23 cellular contexts compared by ENCODE assay signal in the genomic region with DNA sequence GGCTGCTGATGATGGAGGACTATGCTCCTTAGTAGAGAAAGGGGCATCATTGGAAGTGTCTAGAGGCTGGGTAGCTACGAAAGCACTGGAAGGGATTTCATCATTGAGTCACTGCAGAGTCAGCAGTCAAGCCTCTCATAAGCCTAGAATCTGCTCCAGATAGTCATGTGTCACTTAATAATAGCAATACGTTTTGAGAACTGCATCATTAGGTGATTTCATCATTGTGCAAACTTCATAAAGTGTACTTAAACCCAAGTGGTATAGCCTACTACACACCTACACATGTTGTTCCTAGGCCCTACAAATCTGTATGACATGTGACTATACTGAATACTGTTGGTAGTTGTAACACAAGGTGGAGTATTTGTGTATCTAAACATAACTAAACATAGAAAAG.
DNase-seq lines count a peak whose midpoint lies in the region; ATAC-seq and TF ChIP-seq lines count a peak whose summit lies in the region.
"Had no signal": no experiment of that assay in that cellular context is flagged by ENCODE, and none has a peak within 500 bp of the region (broad histone marks: within the 10 kb centered on the region; RNA-seq: fewer than 3 reads in every experiment).

No MANE protein-coding gene starts in this region.

- H3K9ac ChIP-seq in mammary epithelial cell (ENCODE audit: insufficient read depth, low read length) (no peak overlapping the region), smooth muscle cell (ENCODE audit: low read depth) (no peak overlapping the region)

- WGBS in mammary epithelial cell (ENCODE audit: low coverage, missing lambda C conversion rate), result 15% methylated on average over 2 of the region's 2 CpGs
- 48% methylated on average over 2 of the region's 2 CpGs for WGBS in smooth muscle cell (ENCODE audit: low lambda C conversion rate)

- H3K4me2 ChIP-seq in mammary epithelial cell (ENCODE audit: insufficient read depth, low read depth, low read length), result no peak overlapping the region
- H3K4me2 ChIP-seq in smooth muscle cell, result no peak overlapping the region
- H3K4me2 ChIP-seq: GM23338 had no signal

- ATAC-seq in HG02623 (IDR thresholded peaks at IDR 0.05; ENCODE audit: unreplicated experiment), result no peak
- ATAC-seq: GM23338; right cardiac atrium; stimulated activated memory B cell treated with anti-CD40 and anti-IgM and Interleukin-4, amounts not matched to agents 10 μg/mL and 1 μg/mL and 100 μg/mL, for 72 hours had no signal

- H3K79me2 ChIP-seq in mammary epithelial cell (ENCODE audit: insufficient read depth, low read length) (no peaks in the 10 kb centered on the region), smooth muscle cell (ENCODE audit: low read depth) (no peaks in the 10 kb centered on the region)

- H4K20me1 ChIP-seq in mammary epithelial cell (ENCODE audit: insufficient read depth, low read length), result no peaks in the 10 kb centered on the region
- H4K20me1 ChIP-seq in smooth muscle cell (ENCODE audit: low read depth), result no peaks in the 10 kb centered on the region

- H3F3A ChIP-seq in smooth muscle cell (ENCODE audit: low read depth), result peaks cover 11% of the 10 kb centered on the region

- H3K27me3 ChIP-seq in mammary epithelial cell (ENCODE audit: insufficient read depth, low read length) (no peaks in the 10 kb centered on the region), smooth muscle cell (ENCODE audit: low read depth) (no peaks in the 10 kb centered on the region)
- H3K27me3 ChIP-seq: adrenal gland, brain microvascular endothelial cell, esophagus squamous epithelium had no signal

- dilution Hi-C loops in mammary epithelial cell (cut with HindIII; ENCODE audit: low sequenced_read_pairs), result no loop called here

- no peaks in the 10 kb centered on the region for H3K36me3 ChIP-seq in mammary epithelial cell (ENCODE audit: insufficient read depth, low read length)
- H3K36me3 ChIP-seq in smooth muscle cell (ENCODE audit: low read depth), result no peaks in the 10 kb centered on the region
- H3K36me3 ChIP-seq: adrenal gland had no signal

- CTCF ChIA-PET in mammary epithelial cell (lab: Charles Lee; ENCODE audit: low non-redundant PET), result no interaction called here

- TF ChIP-seq CTCF in mammary epithelial cell (conservative IDR thresholded peaks at IDR 0.05 in 1 of 2, IDR thresholded peaks at IDR 0.05 in 1 of 2; ENCODE audit: extremely low read depth in 1 of 2, insufficient read depth in 1 of 2, low read depth in 1 of 2, low read length in 2 of 2), result no peak
- TF ChIP-seq CTCF in smooth muscle cell (IDR thresholded peaks at IDR 0.05; ENCODE audit: borderline replicate concordance, insufficient read depth, poor library complexity, severe bottlenecking), result no peak

- in situ Hi-C loops in mammary epithelial cell (cut with MboI; ENCODE audit: low sequenced_read_pairs in 2 of 2), result no loop called here

- H3K4me1 ChIP-seq in mammary epithelial cell (ENCODE audit: insufficient read depth, low read length), result peaks cover 28% of the 10 kb centered on the region
- peaks cover 42% of the 10 kb centered on the region for H3K4me1 ChIP-seq in smooth muscle cell (ENCODE audit: low read depth)

- BruUV-seq in mammary epithelial cell (replicated peaks; lab: Mats Ljungman, UMichigan), result no TSS peak

- H3K4me3 ChIP-seq in mammary epithelial cell (replicated peaks in 1 of 3; ENCODE audit: insufficient read depth in 1 of 3, low read depth in 2 of 3, low read length in 3 of 3), result no peak overlapping the region
- H3K4me3 ChIP-seq in smooth muscle cell, result no peak overlapping the region
- H3K4me3 ChIP-seq: adrenal gland, esophagus squamous epithelium, GM23338, SK-N-MC had no signal

- H3K9me3 ChIP-seq in mammary epithelial cell (replicated peaks; ENCODE audit: insufficient read depth, low read length), result no peaks in the 10 kb centered on the region
- no peaks in the 10 kb centered on the region for H3K9me3 ChIP-seq in smooth muscle cell (replicated peaks; ENCODE audit: low read depth)
- H3K9me3 ChIP-seq: adrenal gland, esophagus squamous epithelium had no signal

- H2AFZ ChIP-seq in mammary epithelial cell (ENCODE audit: low read depth, low read length) (no peak overlapping the region), smooth muscle cell (ENCODE audit: low read depth) (no peak overlapping the region)
- H2AFZ ChIP-seq: GM23338 had no signal

- DNase-seq in HT1080 (ENCODE audit: low read depth) (peak; percentile 10), mammary epithelial cell (peak; percentile 89), iris pigment epithelial cell (ENCODE audit: low read depth) (peak; percentile 60), smooth muscle cell (lab: John Stamatoyannopoulos, UW; ENCODE audit: unreplicated experiment) (no peak), NCI-H1105 (lab: John Stamatoyannopoulos, UW) (no peak), NCI-H2081 treated with DMSO at 0.1 percent for 48 hours (lab: John Stamatoyannopoulos, UW) (no peak)
- DNase-seq: activated CD4-positive, alpha-beta T cell treated with anti-CD3 and anti-CD28 coated beads, Interleukin-2, amount 50 U/mL, for 48 hours; activated naive CD4-positive, alpha-beta T cell treated with anti-CD3 and anti-CD28 coated beads for 36 hours; adrenal gland; brain microvascular endothelial cell; effector memory CD4-positive, alpha-beta T cell; esophagus squamous epithelium; NCI-H1105 treated with DMSO at 0.1 percent for 48 hours; NCI-H2029; NCI-H226; NCI-H774; right cardiac atrium; stimulated activated CD4-positive, alpha-beta T cell treated with anti-CD3 and anti-CD28 coated beads, Interleukin-4, amount 100 ng/mL, for 4 hours; substantia nigra had no signal

- intact Hi-C loops in mammary epithelial cell (cut with micrococcal nuclease), result loop anchor here (5.0 kb wide), 2 partner anchors 34 to 64 kb away; no protein-coding TSS in a partner anchor

- peak overlapping the region; percentile 22 for H3K27ac ChIP-seq in mammary epithelial cell (ENCODE audit: insufficient read depth, low read depth, low read length)
- peak overlapping the region; percentile 56 for H3K27ac ChIP-seq in smooth muscle cell (ENCODE audit: low read depth)
- H3K27ac ChIP-seq: adrenal gland, brain microvascular endothelial cell, esophagus squamous epithelium, SK-N-MC had no signal

Comparison
In these comparisons a context has a peak if more than half of its experiments do, and no peak if none do; other contexts are left out.
1. DNase-seq: peak in HT1080 (single experiment), mammary epithelial cell (single experiment) and iris pigment epithelial cell (single experiment); none in smooth muscle cell (single experiment), NCI-H1105 (single experiment) and NCI-H2081 treated with DMSO at 0.1 percent for 48 hours (single experiment).